In the genomic region with DNA sequence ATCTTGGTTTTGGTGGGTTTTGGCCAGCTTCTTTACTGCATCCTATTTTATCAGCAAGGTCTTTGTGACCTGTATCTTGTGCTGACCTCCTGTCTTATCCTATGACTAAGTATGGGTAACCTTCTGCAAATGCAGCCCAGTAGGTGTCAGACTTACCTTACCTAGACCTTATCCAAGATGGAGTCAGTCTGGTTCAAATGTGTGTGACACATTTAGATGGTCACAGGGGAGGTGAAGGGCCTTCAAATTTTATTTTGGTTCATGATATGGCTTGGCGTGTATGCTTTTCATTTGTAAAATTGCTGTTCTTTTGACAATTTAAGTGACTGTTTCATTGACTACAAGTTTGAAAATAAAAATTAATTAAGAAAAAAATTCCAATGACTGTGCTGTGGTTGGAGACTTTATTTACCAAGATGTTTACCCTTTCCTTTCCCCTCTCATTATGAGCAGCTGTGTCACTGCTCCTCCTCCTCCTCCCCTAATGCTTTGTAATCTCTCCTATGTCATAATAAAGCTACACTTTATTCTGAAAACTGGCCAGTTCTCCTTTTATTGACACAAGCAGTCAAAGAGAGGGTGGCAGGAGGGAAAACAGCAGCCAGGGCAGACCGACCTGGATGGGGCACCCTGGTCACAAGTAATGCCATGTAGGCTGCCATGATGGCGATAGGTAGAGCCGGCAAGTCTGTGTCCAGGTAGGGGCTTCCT, we compare ENCODE assay signal across 10 cellular contexts. TPM values are rescaled to one million over a fixed set of nuclear protein-coding genes. Genes with fewer than 3 reads are reported as not detected.
DNase-seq lines count a peak whose midpoint lies in the region; ATAC-seq and TF ChIP-seq lines count a peak whose summit lies in the region.
"Had no signal": no experiment of that assay in that cellular context is flagged by ENCODE, and none has a peak within 500 bp of the region (broad histone marks: within the 10 kb centered on the region; RNA-seq: fewer than 3 reads in every experiment).

No MANE protein-coding gene starts in this region.

- H2BK12ac ChIP-seq in trophoblast cell (ENCODE audit: low read length) = no peak overlapping the region

- TF ChIP-seq CTCF in LNCaP clone FGC (IDR thresholded peaks at IDR 0.05; ENCODE audit: control insufficient read depth, extremely low read depth, insufficient read depth) = peak; percentile 68

- no peak overlapping the region for H2AK5ac ChIP-seq in trophoblast cell (ENCODE audit: low read length)

- no peaks in the 10 kb centered on the region for H3K36me3 ChIP-seq in trophoblast cell (ENCODE audit: control insufficient read depth in 1 of 2, insufficient read depth in 2 of 2, low read length in 2 of 2)
- H3K36me3 ChIP-seq: SJSA1 had no signal

- no peak overlapping the region for H3K4ac ChIP-seq in trophoblast cell (ENCODE audit: low read depth, low read length)

- H3K79me2 ChIP-seq in trophoblast cell (ENCODE audit: control insufficient read depth, insufficient read depth, low read length, poor library complexity) = no peaks in the 10 kb centered on the region

- H3K4me1 ChIP-seq in trophoblast cell (ENCODE audit: control insufficient read depth in 1 of 2, insufficient read depth in 2 of 2, low read length in 2 of 2) = peaks cover 0 to 5% of the 10 kb centered on the region in 2 experiments
- H3K4me1 ChIP-seq: SJSA1, spleen had no signal

- H3K4me2 ChIP-seq in trophoblast cell (ENCODE audit: low read length) = no peak overlapping the region

- DNase-seq in activated CD4-positive, CD25-positive, alpha-beta regulatory T cell (lab: John Stamatoyannopoulos, UW) = no peak
- DNase-seq in LNCaP clone FGC (ENCODE audit: low read depth) (peak; percentile 37), amniotic epithelial cell (ENCODE audit: low read depth) (peak; percentile 21), trophoblast cell (peak in 1 of 2 donors; percentile 10), HK-2 (ENCODE audit: unreplicated experiment) (no peak), SKM-1 (lab: John Stamatoyannopoulos, UW; ENCODE audit: unreplicated experiment) (no peak), NCI-H1092 treated with DMSO at 0.1 percent for 48 hours (lab: John Stamatoyannopoulos, UW) (no peak)

- H3K79me1 ChIP-seq in trophoblast cell (ENCODE audit: low read length) = peaks cover 6% of the 10 kb centered on the region

- no peak overlapping the region for H4K12ac ChIP-seq in trophoblast cell (ENCODE audit: low read depth, low read length)

- H4K91ac ChIP-seq in trophoblast cell (ENCODE audit: low read depth, low read length) = peak overlapping the region; percentile 31

- ATAC-seq in activated CD4-positive, CD25-positive, alpha-beta regulatory T cell treated with anti-CD3 and anti-CD28 coated beads, Interleukin-2, amount 50 U/mL, for 24 hours = peak; percentile 48 to 71

- H2BK120ac ChIP-seq in trophoblast cell (ENCODE audit: insufficient read depth, low read length, poor library complexity) = no peak overlapping the region

- no peak overlapping the region for H2BK5ac ChIP-seq in trophoblast cell (ENCODE audit: low read depth, low read length, poor library complexity)

- H3K4me3 ChIP-seq in LNCaP clone FGC (ENCODE audit: low read depth, low read length) = no peak overlapping the region
- H3K4me3 ChIP-seq in trophoblast cell (ENCODE audit: low read depth, low read length) = no peak overlapping the region
- H3K4me3 ChIP-seq: SJSA1, spleen had no signal

- H2AFZ ChIP-seq in trophoblast cell (ENCODE audit: insufficient read depth, low read length, poor library complexity) = no peak overlapping the region

- no peak overlapping the region for H3K9ac ChIP-seq in trophoblast cell (ENCODE audit: low read length)

- no peak overlapping the region for H4K8ac ChIP-seq in trophoblast cell (ENCODE audit: low read depth, low read length)

- H3K27ac ChIP-seq in trophoblast cell (ENCODE audit: low read depth, low read length) = no peak overlapping the region
- H3K27ac ChIP-seq: SJSA1, spleen had no signal

- H3K18ac ChIP-seq in trophoblast cell (ENCODE audit: low read length) = no peak overlapping the region

- H3K14ac ChIP-seq in trophoblast cell (ENCODE audit: low read length) = no peak overlapping the region

- H3K23ac ChIP-seq in trophoblast cell (ENCODE audit: low read length) = no peak overlapping the region

- peaks cover 2% of the 10 kb centered on the region for H3K9me3 ChIP-seq in trophoblast cell (ENCODE audit: insufficient read depth, low read depth, low read length)
- H3K9me3 ChIP-seq: SJSA1, spleen had no signal

- no peaks in the 10 kb centered on the region for H3K27me3 ChIP-seq in trophoblast cell (ENCODE audit: insufficient read depth, low read length)
- H3K27me3 ChIP-seq: SJSA1, spleen had no signal

- no CpG with 5 or more reads among the region's 4 CpGs for WGBS in trophoblast cell (ENCODE audit: extremely low coverage, insufficient coverage, insufficient read length)

RNA-seq across cellular contexts. Expression of a gene that starts 49.4 kb away (rescaled TPM):
- polyA plus RNA-seq in trophoblast cell (2013) = not detected in 2 replicates

Comparison
In these comparisons a context has a peak if more than half of its experiments do, and no peak if none do; other contexts are left out.
1. DNase-seq: peak in LNCaP clone FGC (single experiment) and amniotic epithelial cell (single experiment); none in activated CD4-positive, CD25-positive, alpha-beta regulatory T cell (0 of 4), HK-2 (single experiment), SKM-1 (single experiment) and NCI-H1092 treated with DMSO at 0.1 percent for 48 hours (single experiment).